Comparison of ENCODE assay signal across 1 cellular context in the genomic region with DNA sequence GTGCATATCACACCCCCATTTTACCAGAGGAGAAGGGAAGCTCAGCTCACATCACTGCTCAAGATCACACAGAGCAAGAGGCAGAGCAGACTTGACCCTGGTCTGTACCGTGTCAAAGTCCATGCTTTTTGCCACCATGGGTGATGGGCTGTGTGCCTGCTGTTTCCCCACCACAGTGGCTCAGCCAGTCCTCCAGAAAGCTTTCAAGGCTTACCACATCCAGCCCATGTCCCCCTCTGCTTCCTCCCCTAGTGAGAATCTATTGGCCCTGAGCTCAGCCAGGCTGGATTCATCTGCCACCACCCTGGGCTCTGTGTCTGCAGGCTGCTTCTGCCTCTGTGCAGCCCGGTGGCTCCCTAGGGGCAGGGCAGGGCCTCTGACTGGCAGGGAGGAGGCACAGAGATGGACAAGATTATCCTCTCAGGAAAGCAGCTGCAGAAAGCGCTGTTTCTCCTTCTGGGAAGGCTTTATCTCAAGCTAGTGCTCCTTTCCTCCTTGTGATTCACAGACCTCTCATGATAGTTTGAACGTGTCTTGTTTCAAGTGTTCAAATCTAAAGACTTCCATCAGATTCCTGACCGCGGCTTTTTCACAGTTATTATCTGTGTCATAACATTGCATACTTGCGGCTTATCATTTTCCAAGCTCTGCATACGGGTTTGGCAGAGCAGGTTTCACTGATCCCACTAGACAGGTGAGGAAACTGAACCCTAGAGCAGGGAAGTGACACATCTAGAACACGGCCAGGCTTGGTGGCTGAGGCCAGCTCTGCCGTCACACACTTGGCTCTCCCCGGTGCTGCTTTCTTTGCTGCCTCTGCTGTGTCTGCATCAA.
A peak's percentile ranks its signal among the peaks of the same experiment; 100 is the strongest.
TF ChIP-seq lines count a peak whose summit lies in the region.

No MANE protein-coding gene starts in this region.

TF ChIP-seq in K562, 482 proteins besides CTCF, POLR2A, EP300 and RAD21 (continued from another document and continues in another):
- TF ChIP-seq, protein P1, sequence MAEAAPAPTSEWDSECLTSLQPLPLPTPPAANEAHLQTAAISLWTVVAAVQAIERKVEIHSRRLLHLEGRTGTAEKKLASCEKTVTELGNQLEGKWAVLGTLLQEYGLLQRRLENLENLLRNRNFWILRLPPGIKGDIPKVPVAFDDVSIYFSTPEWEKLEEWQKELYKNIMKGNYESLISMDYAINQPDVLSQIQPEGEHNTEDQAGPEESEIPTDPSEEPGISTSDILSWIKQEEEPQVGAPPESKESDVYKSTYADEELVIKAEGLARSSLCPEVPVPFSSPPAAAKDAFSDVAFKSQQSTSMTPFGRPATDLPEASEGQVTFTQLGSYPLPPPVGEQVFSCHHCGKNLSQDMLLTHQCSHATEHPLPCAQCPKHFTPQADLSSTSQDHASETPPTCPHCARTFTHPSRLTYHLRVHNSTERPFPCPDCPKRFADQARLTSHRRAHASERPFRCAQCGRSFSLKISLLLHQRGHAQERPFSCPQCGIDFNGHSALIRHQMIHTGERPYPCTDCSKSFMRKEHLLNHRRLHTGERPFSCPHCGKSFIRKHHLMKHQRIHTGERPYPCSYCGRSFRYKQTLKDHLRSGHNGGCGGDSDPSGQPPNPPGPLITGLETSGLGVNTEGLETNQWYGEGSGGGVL (CRISPR knock-in tag; IDR thresholded peaks at IDR 0.05): no peak
- TF ChIP-seq CHD1 (IDR thresholded peaks at IDR 0.05; ENCODE audit: low read length) (no peak), RFX5 (IDR thresholded peaks at IDR 0.05; ENCODE audit: low read depth, low read length) (no peak), PHF20 (IDR thresholded peaks at IDR 0.05; ENCODE audit: partially characterized antibody) (no peak), NFXL1 (CRISPR knock-in tag; IDR thresholded peaks at IDR 0.05) (no peak), SREBF2 (CRISPR knock-in tag; IDR thresholded peaks at IDR 0.05) (no peak), TAF1 (IDR thresholded peaks at IDR 0.05; ENCODE audit: control insufficient read depth, extremely low read depth, insufficient read depth, low read length, severe bottlenecking) (no peak), ZBTB1 (CRISPR knock-in tag; IDR thresholded peaks at IDR 0.05; ENCODE audit: borderline replicate concordance, low read depth) (no peak), MCM2 (IDR thresholded peaks at IDR 0.05; ENCODE audit: low read depth) (no peak), SMARCE1 (IDR thresholded peaks at IDR 0.05) (peak; percentile 60; the same call in 1 of the 2 replicates), ZNF764 (CRISPR knock-in tag; IDR thresholded peaks at IDR 0.05; ENCODE audit: low read depth) (no peak), KAT2B (IDR thresholded peaks at IDR 0.05; ENCODE audit: low read depth, low read length) (no peak), ATF1 (CRISPR knock-in tag; IDR thresholded peaks at IDR 0.05) (no peak), ATF1 (tag; IDR thresholded peaks at IDR 0.05) (peak; percentile 27; the same call in 1 of the 2 replicates), TCF3 (CRISPR knock-in tag; IDR thresholded peaks at IDR 0.05) (peak; percentile 78), ZNF263 (CRISPR knock-in tag; IDR thresholded peaks at IDR 0.05; ENCODE audit: borderline replicate concordance) (peak; percentile 92), ZNF134 (CRISPR knock-in tag; conservative IDR thresholded peaks at IDR 0.05) (no peak), ZNF436 (CRISPR knock-in tag; IDR thresholded peaks at IDR 0.05) (no peak), DMBX1 (CRISPR knock-in tag; IDR thresholded peaks at IDR 0.05; ENCODE audit: borderline replicate concordance) (no peak), ELF1 (tag; IDR thresholded peaks at IDR 0.05) (no peak), XRCC3 (IDR thresholded peaks at IDR 0.05) (no peak), FOXK1 (CRISPR knock-in tag; IDR thresholded peaks at IDR 0.05; ENCODE audit: borderline replicate concordance) (no peak), XRCC5 (IDR thresholded peaks at IDR 0.05; ENCODE audit: low read depth, low read length) (no peak), ZNF77 (CRISPR knock-in tag; IDR thresholded peaks at IDR 0.05) (no peak), PHB (CRISPR knock-in tag; IDR thresholded peaks at IDR 0.05) (no peak), PPARD (CRISPR knock-in tag; IDR thresholded peaks at IDR 0.05) (no peak), ZNF175 (CRISPR knock-in tag; IDR thresholded peaks at IDR 0.05; ENCODE audit: low read depth) (no peak), CXXC5 (CRISPR knock-in tag; IDR thresholded peaks at IDR 0.05) (peak; percentile 58), ESRRA (IDR thresholded peaks at IDR 0.05; ENCODE audit: borderline replicate concordance, low read depth) (peak; percentile 74; the same call in 1 of the 2 replicates)
- TF ChIP-seq, protein P2, sequence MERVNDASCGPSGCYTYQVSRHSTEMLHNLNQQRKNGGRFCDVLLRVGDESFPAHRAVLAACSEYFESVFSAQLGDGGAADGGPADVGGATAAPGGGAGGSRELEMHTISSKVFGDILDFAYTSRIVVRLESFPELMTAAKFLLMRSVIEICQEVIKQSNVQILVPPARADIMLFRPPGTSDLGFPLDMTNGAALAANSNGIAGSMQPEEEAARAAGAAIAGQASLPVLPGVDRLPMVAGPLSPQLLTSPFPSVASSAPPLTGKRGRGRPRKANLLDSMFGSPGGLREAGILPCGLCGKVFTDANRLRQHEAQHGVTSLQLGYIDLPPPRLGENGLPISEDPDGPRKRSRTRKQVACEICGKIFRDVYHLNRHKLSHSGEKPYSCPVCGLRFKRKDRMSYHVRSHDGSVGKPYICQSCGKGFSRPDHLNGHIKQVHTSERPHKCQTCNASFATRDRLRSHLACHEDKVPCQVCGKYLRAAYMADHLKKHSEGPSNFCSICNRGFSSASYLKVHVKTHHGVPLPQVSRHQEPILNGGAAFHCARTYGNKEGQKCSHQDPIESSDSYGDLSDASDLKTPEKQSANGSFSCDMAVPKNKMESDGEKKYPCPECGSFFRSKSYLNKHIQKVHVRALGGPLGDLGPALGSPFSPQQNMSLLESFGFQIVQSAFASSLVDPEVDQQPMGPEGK (CRISPR knock-in tag; IDR thresholded peaks at IDR 0.05; ENCODE audit: borderline replicate concordance): no peak
- TF ChIP-seq, protein P3, sequence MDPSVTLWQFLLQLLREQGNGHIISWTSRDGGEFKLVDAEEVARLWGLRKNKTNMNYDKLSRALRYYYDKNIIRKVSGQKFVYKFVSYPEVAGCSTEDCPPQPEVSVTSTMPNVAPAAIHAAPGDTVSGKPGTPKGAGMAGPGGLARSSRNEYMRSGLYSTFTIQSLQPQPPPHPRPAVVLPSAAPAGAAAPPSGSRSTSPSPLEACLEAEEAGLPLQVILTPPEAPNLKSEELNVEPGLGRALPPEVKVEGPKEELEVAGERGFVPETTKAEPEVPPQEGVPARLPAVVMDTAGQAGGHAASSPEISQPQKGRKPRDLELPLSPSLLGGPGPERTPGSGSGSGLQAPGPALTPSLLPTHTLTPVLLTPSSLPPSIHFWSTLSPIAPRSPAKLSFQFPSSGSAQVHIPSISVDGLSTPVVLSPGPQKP (CRISPR knock-in tag; IDR thresholded peaks at IDR 0.05): no peak
- TF ChIP-seq, protein P4, sequence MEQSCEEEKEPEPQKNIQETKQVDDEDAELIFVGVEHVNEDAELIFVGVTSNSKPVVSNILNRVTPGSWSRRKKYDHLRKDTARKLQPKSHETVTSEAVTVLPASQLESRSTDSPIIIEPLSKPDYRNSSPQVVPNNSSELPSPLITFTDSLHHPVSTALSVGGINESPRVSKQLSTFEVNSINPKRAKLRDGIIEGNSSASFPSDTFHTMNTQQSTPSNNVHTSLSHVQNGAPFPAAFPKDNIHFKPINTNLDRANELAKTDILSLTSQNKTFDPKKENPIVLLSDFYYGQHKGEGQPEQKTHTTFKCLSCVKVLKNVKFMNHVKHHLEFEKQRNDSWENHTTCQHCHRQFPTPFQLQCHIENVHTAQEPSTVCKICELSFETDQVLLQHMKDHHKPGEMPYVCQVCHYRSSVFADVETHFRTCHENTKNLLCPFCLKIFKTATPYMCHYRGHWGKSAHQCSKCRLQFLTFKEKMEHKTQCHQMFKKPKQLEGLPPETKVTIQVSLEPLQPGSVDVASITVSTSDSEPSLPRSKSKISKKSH (CRISPR knock-in tag; IDR thresholded peaks at IDR 0.05): no peak
- TF ChIP-seq, protein P5, sequence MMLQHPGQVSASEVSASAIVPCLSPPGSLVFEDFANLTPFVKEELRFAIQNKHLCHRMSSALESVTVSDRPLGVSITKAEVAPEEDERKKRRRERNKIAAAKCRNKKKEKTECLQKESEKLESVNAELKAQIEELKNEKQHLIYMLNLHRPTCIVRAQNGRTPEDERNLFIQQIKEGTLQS (IDR thresholded peaks at IDR 0.05): peak; percentile 38; the same call in 1 of the 2 replicates
- TF ChIP-seq, protein P5 (CRISPR knock-in tag; conservative IDR thresholded peaks at IDR 0.05): peak; percentile 74; the same call in 1 of the 2 replicates
- TF ChIP-seq, protein P6, sequence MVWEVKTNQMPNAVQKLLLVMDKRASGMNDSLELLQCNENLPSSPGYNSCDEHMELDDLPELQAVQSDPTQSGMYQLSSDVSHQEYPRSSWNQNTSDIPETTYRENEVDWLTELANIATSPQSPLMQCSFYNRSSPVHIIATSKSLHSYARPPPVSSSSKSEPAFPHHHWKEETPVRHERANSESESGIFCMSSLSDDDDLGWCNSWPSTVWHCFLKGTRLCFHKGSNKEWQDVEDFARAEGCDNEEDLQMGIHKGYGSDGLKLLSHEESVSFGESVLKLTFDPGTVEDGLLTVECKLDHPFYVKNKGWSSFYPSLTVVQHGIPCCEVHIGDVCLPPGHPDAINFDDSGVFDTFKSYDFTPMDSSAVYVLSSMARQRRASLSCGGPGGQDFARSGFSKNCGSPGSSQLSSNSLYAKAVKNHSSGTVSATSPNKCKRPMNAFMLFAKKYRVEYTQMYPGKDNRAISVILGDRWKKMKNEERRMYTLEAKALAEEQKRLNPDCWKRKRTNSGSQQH (CRISPR knock-in tag; IDR thresholded peaks at IDR 0.05): no peak
- TF ChIP-seq, protein P7, sequence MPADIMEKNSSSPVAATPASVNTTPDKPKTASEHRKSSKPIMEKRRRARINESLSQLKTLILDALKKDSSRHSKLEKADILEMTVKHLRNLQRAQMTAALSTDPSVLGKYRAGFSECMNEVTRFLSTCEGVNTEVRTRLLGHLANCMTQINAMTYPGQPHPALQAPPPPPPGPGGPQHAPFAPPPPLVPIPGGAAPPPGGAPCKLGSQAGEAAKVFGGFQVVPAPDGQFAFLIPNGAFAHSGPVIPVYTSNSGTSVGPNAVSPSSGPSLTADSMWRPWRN (IDR thresholded peaks at IDR 0.05; ENCODE audit: low read depth): peak; percentile 78
- TF ChIP-seq, protein P8, sequence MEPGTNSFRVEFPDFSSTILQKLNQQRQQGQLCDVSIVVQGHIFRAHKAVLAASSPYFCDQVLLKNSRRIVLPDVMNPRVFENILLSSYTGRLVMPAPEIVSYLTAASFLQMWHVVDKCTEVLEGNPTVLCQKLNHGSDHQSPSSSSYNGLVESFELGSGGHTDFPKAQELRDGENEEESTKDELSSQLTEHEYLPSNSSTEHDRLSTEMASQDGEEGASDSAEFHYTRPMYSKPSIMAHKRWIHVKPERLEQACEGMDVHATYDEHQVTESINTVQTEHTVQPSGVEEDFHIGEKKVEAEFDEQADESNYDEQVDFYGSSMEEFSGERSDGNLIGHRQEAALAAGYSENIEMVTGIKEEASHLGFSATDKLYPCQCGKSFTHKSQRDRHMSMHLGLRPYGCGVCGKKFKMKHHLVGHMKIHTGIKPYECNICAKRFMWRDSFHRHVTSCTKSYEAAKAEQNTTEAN (CRISPR knock-in tag; IDR thresholded peaks at IDR 0.05): peak; percentile 56; the same call in 1 of the 2 replicates
